ENCODE assay signal across 7 cellular contexts in genomic region chr19:4732680-4733114, GRCh38. TPM values are rescaled to one million over a fixed set of nuclear protein-coding genes. Genes with fewer than 3 reads are reported as not detected.
DNase-seq lines count a peak whose midpoint lies in the region; ATAC-seq, FAIRE-seq and TF ChIP-seq lines count a peak whose summit lies in the region.

No MANE protein-coding gene starts in this region.

- TF ChIP-seq POLR2A in GM12892 (IDR thresholded peaks at IDR 0.05; ENCODE audit: low read depth, low read length) (no peak), body of pancreas (IDR thresholded peaks at IDR 0.05) (no peak)

- WGBS in body of pancreas, 2 donors: 11 to 14% methylated on average over 8 of the region's 8 CpGs

- no peaks in the 10 kb centered on the region for H3K36me3 ChIP-seq in body of pancreas (replicated peaks in 1 of 2; ENCODE audit: insufficient read depth in 1 of 2, low read depth in 2 of 2)

- TF ChIP-seq CTCF in body of pancreas (IDR thresholded peaks at IDR 0.05): peak; percentile 43 to 84 (median 64)

- ATAC-seq in body of pancreas: peak; percentile 87
- no peak for ATAC-seq in GM19395 (IDR thresholded peaks at IDR 0.05; ENCODE audit: unreplicated experiment)

- no peaks in the 10 kb centered on the region for H3K9me3 Mint-ChIP-seq in T-helper 2 cell treated with Interferon-gamma antibody and Interleukin-4, amounts not matched to agents 5 μg/mL and 100 μg/mL, for 36 hours

- peak; percentile 96 for FAIRE-seq in GM12892 (lab: Jason Lieb, UNC)

- H3K27me3 Mint-ChIP-seq in T-helper 2 cell treated with Interferon-gamma antibody and Interleukin-4, amounts not matched to agents 5 μg/mL and 100 μg/mL, for 36 hours (ENCODE audit: low read depth): peaks cover 5% of the 10 kb centered on the region

- no peak overlapping the region for H3K27ac ChIP-seq in body of pancreas

- H3K36me3 Mint-ChIP-seq in T-helper 2 cell treated with Interferon-gamma antibody and Interleukin-4, amounts not matched to agents 5 μg/mL and 100 μg/mL, for 36 hours (ENCODE audit: low read depth): no peaks in the 10 kb centered on the region

- DNase-seq in GM12892 (ENCODE audit: insufficient read length): peak; percentile 65
- peak; percentile 41 to 54 for DNase-seq in NCI-H1930 (lab: John Stamatoyannopoulos, UW)
- peak; percentile 33 for DNase-seq in T-helper 2 cell treated with Interferon-gamma antibody and Interleukin-4, amounts not matched to agents 5 μg/mL and 100 μg/mL, for 36 hours (ENCODE audit: low spot score)
- DNase-seq in body of pancreas: peak; percentile 41 to 60 (median 54)
- DNase-seq in iPS-NIHi7 (ENCODE audit: extremely low spot score): peak; percentile 88
- DNase-seq in stimulated activated CD4-positive, alpha-beta T cell treated with anti-CD3 and anti-CD28 coated beads, Interleukin-15, amount 100 ng/mL, for 24 hours: peak; percentile 64

- H3K4me1 ChIP-seq in body of pancreas: no peaks in the 10 kb centered on the region

- H3K4me3 Mint-ChIP-seq in T-helper 2 cell treated with Interferon-gamma antibody and Interleukin-4, amounts not matched to agents 5 μg/mL and 100 μg/mL, for 36 hours: peak overlapping the region; percentile 34

- no peaks in the 10 kb centered on the region for H3K27me3 ChIP-seq in body of pancreas

- intact Hi-C loops in body of pancreas (cut with DNase I): no loop called here

- H3K9me3 ChIP-seq in body of pancreas: no peaks in the 10 kb centered on the region

- peaks cover 7% of the 10 kb centered on the region for H3K4me1 Mint-ChIP-seq in T-helper 2 cell treated with Interferon-gamma antibody and Interleukin-4, amounts not matched to agents 5 μg/mL and 100 μg/mL, for 36 hours (ENCODE audit: low read depth)

- H3K27ac Mint-ChIP-seq in T-helper 2 cell treated with Interferon-gamma antibody and Interleukin-4, amounts not matched to agents 5 μg/mL and 100 μg/mL, for 36 hours: peak overlapping the region; percentile 1

- H3K4me3 ChIP-seq in body of pancreas: no peak overlapping the region

RNA-seq across cellular contexts. Expression of gene DPP9, which starts 9.1 kb away (rescaled TPM):
- 20.8 TPM for polyA plus RNA-seq in GM12892 (2012; ENCODE audit: missing spikeins)
- 100 to 1,000 TPM in 1 of 2 donors, 10 to 100 TPM in 1; 44.6 to 130 TPM for total RNA-seq in body of pancreas

RNA-seq across cellular contexts. Expression of gene FEM1A, which starts 58.8 kb away (rescaled TPM):
- 0.17 TPM for polyA plus RNA-seq in GM12892 (2012; ENCODE audit: missing spikeins)
- total RNA-seq in body of pancreas: 10 to 100 TPM in 1 of 2 donors, 1 to 10 TPM in 1; 8.0 to 20.4 TPM

Comparison
In these comparisons a context has a peak if more than half of its experiments do, and no peak if none do; other contexts are left out.
1. DNase-seq: peak in every context shown above with its lines; median percentile 88 in iPS-NIHi7; 65 in GM12892; 64 in stimulated activated CD4-positive, alpha-beta T cell treated with anti-CD3 and anti-CD28 coated beads, Interleukin-15, amount 100 ng/mL, for 24 hours; 54 in body of pancreas; 48 in NCI-H1930; 33 in T-helper 2 cell treated with Interferon-gamma antibody and Interleukin-4, amounts not matched to agents 5 μg/mL and 100 μg/mL, for 36 hours.